ENCODE assay signal across 8 cellular contexts in the genomic region with DNA sequence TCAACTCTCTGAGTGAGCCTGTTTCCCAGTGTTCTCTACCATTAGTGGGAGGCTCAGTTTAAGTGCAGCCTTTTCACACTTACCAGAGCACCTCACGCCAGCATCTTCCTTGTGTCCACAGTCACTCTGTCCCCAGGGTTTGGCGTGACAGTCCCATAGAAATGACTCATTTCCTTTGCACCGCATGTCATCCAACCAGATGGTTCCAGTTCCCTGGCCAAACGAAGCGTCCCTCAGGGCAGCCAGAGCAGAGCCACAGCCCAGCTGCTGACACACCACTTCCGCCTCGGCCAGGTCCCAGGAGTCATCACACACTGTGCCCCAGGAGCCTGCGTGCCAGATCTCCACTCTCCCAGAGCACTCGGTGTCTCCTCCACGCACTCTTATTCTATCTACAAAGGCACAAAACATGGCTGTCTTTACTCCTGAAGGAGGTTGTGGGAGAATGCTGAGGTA.
A peak's percentile ranks its signal among the peaks of the same experiment; 100 is the strongest.
DNase-seq lines count a peak whose midpoint lies in the region; ATAC-seq and TF ChIP-seq lines count a peak whose summit lies in the region.

No MANE protein-coding gene starts in this region.

- H3K9me3 Mint-ChIP-seq in H9 (peaks cover 2 to 3% of the 10 kb centered on the region in 2 experiments; a peak in 3 of 5 replicates), endodermal cell (peaks cover 9% of the 10 kb centered on the region)

- H2BK15ac ChIP-seq in H9 (ENCODE audit: low read depth, low read length): no peak overlapping the region

- H3K23me2 ChIP-seq in H9 (ENCODE audit: insufficient read length, low read depth, low read length, poor library complexity, severe bottlenecking): no peaks in the 10 kb centered on the region

- H4K91ac ChIP-seq in H9 (ENCODE audit: insufficient read length, low read depth, low read length): no peak overlapping the region

- H3K9ac ChIP-seq in H9 (ENCODE audit: extremely low read depth, insufficient read length, low read length) (no peak overlapping the region), OCI-LY3 (ENCODE audit: low read length) (no peak overlapping the region), endodermal cell (ENCODE audit: extremely low read depth, low read length, poor library complexity, severe bottlenecking) (no peak overlapping the region)

- H2BK12ac ChIP-seq in H9 (ENCODE audit: insufficient read length, low read depth, low read length): no peak overlapping the region

- H2BK120ac ChIP-seq in H9 (ENCODE audit: low read depth, low read length, poor library complexity, severe bottlenecking): no peak overlapping the region

- no peak for TF ChIP-seq CTCF in H9 (conservative IDR thresholded peaks at IDR 0.05)
- TF ChIP-seq CTCF in OCI-LY3 (IDR thresholded peaks at IDR 0.05; ENCODE audit: low read depth, low read length): no peak
- no peak for TF ChIP-seq CTCF in left ventricle myocardium inferior (IDR thresholded peaks at IDR 0.05; ENCODE audit: borderline replicate concordance)
- TF ChIP-seq CTCF in endodermal cell (conservative IDR thresholded peaks at IDR 0.05): no peak

- H3K4me1 ChIP-seq in H9 (ENCODE audit: insufficient read depth, low read length) (no peaks in the 10 kb centered on the region), OCI-LY3 (ENCODE audit: low read length) (0 out of 2 replicates have a peak, but pooled peaks cover 4% of the 10 kb centered on the region), left ventricle myocardium inferior (no peaks in the 10 kb centered on the region), endodermal cell (ENCODE audit: control insufficient read depth, insufficient read depth, low read length) (peaks cover 3% of the 10 kb centered on the region)

- no CpG with 5 or more reads among the region's 10 CpGs for WGBS in H9 (ENCODE audit: extremely low coverage, insufficient read length, low lambda C conversion rate)
- 93 to 97% methylated on average over 7 to 10 of the region's 10 CpGs for WGBS in endodermal cell (ENCODE audit: insufficient coverage in 1 of 2, insufficient read length in 1 of 2), 2 experiments

- H3K79me2 ChIP-seq in H9 (ENCODE audit: insufficient read depth, low read length) (no peaks in the 10 kb centered on the region), OCI-LY3 (ENCODE audit: low read length) (no peaks in the 10 kb centered on the region)

- no peaks in the 10 kb centered on the region for H4K20me1 ChIP-seq in H9 (ENCODE audit: control insufficient read depth, insufficient read depth, insufficient read length)
- H4K20me1 ChIP-seq in OCI-LY3 (ENCODE audit: insufficient read depth, low read length): no peaks in the 10 kb centered on the region

- H3K4me3 Mint-ChIP-seq in H9 (no peak overlapping the region), endodermal cell (no peak overlapping the region)

- H3K27ac Mint-ChIP-seq in H9: peak overlapping the region in 1 of 3 experiments; percentile 75; a peak in 1 of 7 replicates
- H3K27ac Mint-ChIP-seq in endodermal cell: no peak overlapping the region

- no peak overlapping the region for H3T11ph ChIP-seq in H9 (ENCODE audit: low read length)

- H3K56ac ChIP-seq in H9 (ENCODE audit: insufficient read length, low read depth, low read length): no peak overlapping the region

- H2AFZ ChIP-seq in H9 (ENCODE audit: low read length): no peak overlapping the region
- peak overlapping the region; percentile 41 for H2AFZ ChIP-seq in OCI-LY3 (ENCODE audit: low read depth, low read length)

- no peak overlapping the region for H2AK5ac ChIP-seq in H9 (ENCODE audit: insufficient read length, low read length)

- intact Hi-C loops in left ventricle myocardium inferior (cut with micrococcal nuclease): no loop called here

- H3K4me1 Mint-ChIP-seq in H9 (no peaks in the 10 kb centered on the region), endodermal cell (peaks cover 4% of the 10 kb centered on the region)

- H4K8ac ChIP-seq in H9 (replicated peaks; ENCODE audit: insufficient read length, low read depth, low read length): no peak overlapping the region

- H3K18ac ChIP-seq in H9 (ENCODE audit: insufficient read length, low read depth, low read length): no peak overlapping the region

- H3K9me3 ChIP-seq in H9 (ENCODE audit: control insufficient read depth, low read depth, low read length): no peaks in the 10 kb centered on the region
- H3K9me3 ChIP-seq in OCI-LY3 (ENCODE audit: insufficient read depth, low read length): no peaks in the 10 kb centered on the region
- peaks cover 7% of the 10 kb centered on the region for H3K9me3 ChIP-seq in left ventricle myocardium inferior (replicated peaks)
- H3K9me3 ChIP-seq in endodermal cell (ENCODE audit: control insufficient read depth, low read length): peaks cover 12% of the 10 kb centered on the region

- H3K4ac ChIP-seq in H9 (ENCODE audit: low read depth, low read length): no peak overlapping the region

- H3K23ac ChIP-seq in H9 (ENCODE audit: insufficient read length, low read depth, low read length): no peak overlapping the region

- H3K14ac ChIP-seq in H9 (ENCODE audit: insufficient read depth, low read length): no peak overlapping the region

- H3K36me3 ChIP-seq in OCI-LY3 (replicated peaks; ENCODE audit: low read depth, low read length): no peaks in the 10 kb centered on the region
- no peaks in the 10 kb centered on the region for H3K36me3 ChIP-seq in left ventricle myocardium inferior
- no peaks in the 10 kb centered on the region for H3K36me3 ChIP-seq in endodermal cell (ENCODE audit: control insufficient read depth, insufficient read depth, low read length)

- peak overlapping the region; percentile 45 for H2BK20ac ChIP-seq in H9 (ENCODE audit: low read depth, low read length, poor library complexity, severe bottlenecking)

- peak overlapping the region; percentile 25; the same call in 1 of the 2 replicates for H3K4me3 ChIP-seq in OCI-LY3 (ENCODE audit: low read length)
- H3K4me3 ChIP-seq in left ventricle myocardium inferior: peak overlapping the region; percentile 24
- H3K4me3 ChIP-seq in endodermal cell (ENCODE audit: low read length): no peak overlapping the region

- peak overlapping the region; percentile 90 for H4K5ac ChIP-seq in H9 (ENCODE audit: insufficient read length, low read depth, low read length)

- H3K27me3 Mint-ChIP-seq in H9 (ENCODE audit: low read depth) (no peaks in the 10 kb centered on the region; the same call in 1 of the 2 replicates), endodermal cell (ENCODE audit: insufficient read depth) (peaks cover 1% of the 10 kb centered on the region)

- H3K27ac ChIP-seq in H9 (ENCODE audit: insufficient read length, low read depth, low read length): peak overlapping the region; percentile 20
- no peak overlapping the region for H3K27ac ChIP-seq in OCI-LY3 (ENCODE audit: low read length)
- H3K27ac ChIP-seq in left ventricle myocardium inferior (replicated peaks): peak overlapping the region; percentile 33
- no peak overlapping the region for H3K27ac ChIP-seq in substantia nigra (ENCODE audit: low read depth, low read length, poor library complexity, severe bottlenecking)
- no peak overlapping the region for H3K27ac ChIP-seq in endodermal cell (ENCODE audit: low read depth, low read length)

- H3K27me3 ChIP-seq in H9 (ENCODE audit: insufficient read depth, low read length): no peaks in the 10 kb centered on the region
- no peaks in the 10 kb centered on the region; the same call in 1 of the 2 replicates for H3K27me3 ChIP-seq in OCI-LY3 (ENCODE audit: low read depth, low read length)
- H3K27me3 ChIP-seq in left ventricle myocardium inferior (ENCODE audit: low read depth): peaks cover 10% of the 10 kb centered on the region
- no peaks in the 10 kb centered on the region for H3K27me3 ChIP-seq in endodermal cell (ENCODE audit: control insufficient read depth, insufficient read depth, low read length, poor library complexity, severe bottlenecking)

- H3K4me2 ChIP-seq in H9 (ENCODE audit: insufficient read depth, insufficient read length, low read length): no peak overlapping the region
- peak overlapping the region; percentile 38 for H3K4me2 ChIP-seq in OCI-LY3 (ENCODE audit: low read length)

- DNase-seq in DMS53 (lab: John Stamatoyannopoulos, UW): peak; percentile 98
- DNase-seq in H9: no peak
- DNase-seq in left ventricle myocardium inferior: peak; percentile 48
- DNase-seq in activated CD4-positive, alpha-beta T cell treated with anti-CD3 and anti-CD28 coated beads for 4 hours: no peak
- DNase-seq in substantia nigra (lab: John Stamatoyannopoulos, UW): no peak
- no peak for DNase-seq in endodermal cell

- no peaks in the 10 kb centered on the region for H3K79me1 ChIP-seq in H9 (ENCODE audit: insufficient read depth, low read depth, low read length, poor library complexity, severe bottlenecking)

- peaks cover 0 to 6% (median 0%) of the 10 kb centered on the region in 3 experiments; a peak in 2 of 7 replicates for H3K36me3 Mint-ChIP-seq in H9 (ENCODE audit: insufficient read depth in 1 of 3, low read depth in 3 of 3)
- H3K36me3 Mint-ChIP-seq in endodermal cell (ENCODE audit: low read depth): no peaks in the 10 kb centered on the region

- H2BK5ac ChIP-seq in H9 (ENCODE audit: insufficient read length, low read length): no peak overlapping the region

- no peak for ATAC-seq in HG03469 (IDR thresholded peaks at IDR 0.05; ENCODE audit: unreplicated experiment)

Comparison
In these comparisons a context has a peak if more than half of its experiments do, and no peak if none do; other contexts are left out.
1. DNase-seq: peak in DMS53 (single experiment) and left ventricle myocardium inferior (single experiment); none in H9 (single experiment), activated CD4-positive, alpha-beta T cell treated with anti-CD3 and anti-CD28 coated beads for 4 hours (0 of 2), substantia nigra (0 of 49) and endodermal cell (single experiment).
2. H3K27ac ChIP-seq: peak in H9 (single experiment) and left ventricle myocardium inferior (single experiment); none in OCI-LY3 (single experiment), substantia nigra (single experiment) and endodermal cell (single experiment).